14 cellular contexts compared by ENCODE assay signal in the genomic region with DNA sequence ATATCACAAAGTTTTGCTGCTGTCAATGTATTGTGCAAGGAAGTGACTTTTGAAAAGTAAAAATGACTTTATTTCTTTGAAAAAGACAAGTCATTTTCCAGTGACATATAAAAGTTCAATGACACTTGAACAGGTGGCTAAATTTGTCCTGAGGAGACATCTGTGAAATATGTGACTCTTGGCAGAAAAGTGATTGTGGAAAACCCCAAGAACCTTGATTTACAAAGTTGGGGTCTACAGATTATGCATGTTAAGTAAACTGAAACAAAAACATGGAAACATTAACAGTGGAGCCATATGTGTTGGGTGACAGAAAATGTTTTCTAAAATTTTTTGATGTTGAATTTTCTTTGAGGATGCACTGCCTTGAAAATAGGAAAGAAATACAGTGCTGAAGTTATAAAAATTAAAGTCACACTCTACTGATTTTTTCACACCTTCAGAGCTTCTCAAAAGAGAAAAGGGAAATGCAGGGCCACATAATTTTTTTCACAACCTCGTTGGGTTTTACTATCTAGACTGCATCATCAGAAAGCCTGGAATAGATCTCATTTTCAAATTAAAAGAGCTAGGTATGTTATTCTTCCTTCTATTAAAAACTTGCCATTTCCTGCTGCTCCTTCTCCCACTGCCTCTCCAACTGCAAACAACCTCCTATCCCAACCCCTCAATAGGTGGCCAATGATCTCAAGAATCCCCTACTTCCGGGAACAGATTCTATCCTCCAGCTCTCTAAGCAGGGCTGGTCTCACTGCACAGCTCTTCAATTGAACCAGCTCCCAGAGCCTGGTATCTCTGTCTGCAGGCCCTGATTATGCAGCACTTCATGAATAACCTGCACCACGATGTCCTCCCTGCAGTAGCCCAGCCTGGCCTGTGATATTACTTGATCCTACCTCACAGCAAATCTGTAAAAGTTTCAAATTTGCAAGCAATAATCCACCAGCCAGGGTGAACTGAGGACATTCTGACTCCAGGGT.
DNase-seq lines count a peak whose midpoint lies in the region; ATAC-seq, FAIRE-seq and TF ChIP-seq lines count a peak whose summit lies in the region.
"Had no signal": no experiment of that assay in that cellular context is flagged by ENCODE, and none has a peak within 500 bp of the region (broad histone marks: within the 10 kb centered on the region; RNA-seq: fewer than 3 reads in every experiment).

No MANE protein-coding gene starts in this region.

- no peaks in the 10 kb centered on the region for H3F3A ChIP-seq in GM23338 (replicated peaks; ENCODE audit: low read depth)

- no peak for FAIRE-seq in GM12878 (lab: Jason Lieb, UNC)
- FAIRE-seq: GM12891 had no signal

- CTCF ChIA-PET in GM12878 (lab: Yijun Ruan, JAX), result interaction anchor here (1.1 kb wide), 1 partner anchor 14 kb away, joined by 4 read pairs; no protein-coding TSS in a partner anchor

- H3K4me3 ChIP-seq in GM23338 (no peak overlapping the region), GM12878 (no peak overlapping the region), breast epithelium (no peak overlapping the region)
- H3K4me3 ChIP-seq: Peyer's patch had no signal

- H4K20me1 ChIP-seq in GM23338 (replicated peaks; ENCODE audit: insufficient read depth) (no peaks in the 10 kb centered on the region), GM12878 (ENCODE audit: control insufficient read depth, insufficient read depth) (no peaks in the 10 kb centered on the region)

- TF ChIP-seq RAD21 in GM12878 (IDR thresholded peaks at IDR 0.05; ENCODE audit: insufficient read depth, low read depth, low read length), result no peak

- TF ChIP-seq EP300 in GM12878 (IDR thresholded peaks at IDR 0.05; ENCODE audit: borderline replicate concordance in 1 of 2, control insufficient read depth in 1 of 2, low read depth in 2 of 2, low read length in 2 of 2), result no peak

- peaks cover 15% of the 10 kb centered on the region for H3K36me3 Mint-ChIP-seq in GM23338 (ENCODE audit: low read depth)

- H3K4me1 ChIP-seq in GM23338 (ENCODE audit: insufficient read depth) (no peaks in the 10 kb centered on the region), GM12878 (ENCODE audit: control insufficient read depth, insufficient read depth, low read length) (no peaks in the 10 kb centered on the region), breast epithelium (no peaks in the 10 kb centered on the region)
- H3K4me1 ChIP-seq: Caco-2, Peyer's patch had no signal

- WGBS in GM12878 (ENCODE audit: insufficient coverage, insufficient replicate concordance, low lambda C conversion rate, missing lambda C conversion rate), result 14% methylated on average over 3 of the region's 3 CpGs

- ATAC-seq in left ventricle myocardium superior (peak; percentile 86), GM23338 (no peak), GM12878 (peak; percentile 77)

- H3K27me3 Mint-ChIP-seq in GM23338 (ENCODE audit: insufficient read depth, low read depth, poor library complexity), result peaks cover 1% of the 10 kb centered on the region

- peak overlapping the region; percentile 73; the same call in 1 of the 2 replicates for H3K27ac Mint-ChIP-seq in GM23338

- H3K27me3 ChIP-seq in GM23338 (ENCODE audit: insufficient read depth) (no peaks in the 10 kb centered on the region), GM12878 (replicated peaks in 1 of 2; ENCODE audit: control insufficient read depth in 2 of 2, insufficient read depth in 2 of 2, low read length in 1 of 2) (no peaks in the 10 kb centered on the region), breast epithelium (no peaks in the 10 kb centered on the region)
- H3K27me3 ChIP-seq: Peyer's patch had no signal

- TF ChIP-seq POLR2A in GM12878 (IDR thresholded peaks at IDR 0.05; ENCODE audit: low read depth, low read length) (no peak), breast epithelium (IDR thresholded peaks at IDR 0.05) (no peak)

- POLR2A ChIA-PET in GM12878 (lab: Charles Lee), result no interaction called here

- H2AFZ ChIP-seq in GM23338 (peak overlapping the region; percentile 85; the same call in 1 of the 2 replicates), GM12878 (ENCODE audit: control insufficient read depth, low read depth, low read length) (no peak overlapping the region)

- H3K4me2 ChIP-seq in GM23338 (no peak overlapping the region), GM12878 (ENCODE audit: control insufficient read depth, insufficient read depth) (no peak overlapping the region)

- peaks cover 16% of the 10 kb centered on the region for H3K9me3 Mint-ChIP-seq in GM23338

- no peak overlapping the region for H3K4me3 Mint-ChIP-seq in GM23338

- SMC1A ChIA-PET in GM12878 (lab: Charles Lee; ENCODE audit: uncharacterized antibody, unreplicated experiment), result interaction anchor here (1.2 to 1.6 kb wide), 3 partner anchors 24 to 336 kb away, joined by 3 read pairs; no protein-coding TSS in a partner anchor

- DNase-seq in left ventricle myocardium superior (no peak), cardiac septum (ENCODE audit: low spot score) (no peak), GM23338 (ENCODE audit: low spot score) (no peak), GM12878 (ENCODE audit: low read depth, low spot score) (no peak), breast epithelium (ENCODE audit: low spot score in 2 of 2) (no peak), NCI-H2029 (lab: John Stamatoyannopoulos, UW) (no peak), GOT3 (lab: John Stamatoyannopoulos, UW) (no peak)
- DNase-seq: Caco-2, NCI-H2029 treated with DMSO at 0.1 percent for 48 hours, NCI-H510A, NCI-H82, Peyer's patch, SHP77 treated with DMSO at 0.1 percent for 48 hours had no signal

- H3K36me3 ChIP-seq in GM23338 (ENCODE audit: insufficient read depth) (no peaks in the 10 kb centered on the region), GM12878 (ENCODE audit: control insufficient read depth in 2 of 2, insufficient read depth in 2 of 2, low read length in 1 of 2) (no peaks in the 10 kb centered on the region), breast epithelium (no peaks in the 10 kb centered on the region)
- H3K36me3 ChIP-seq: Peyer's patch had no signal

- H3K9me3 ChIP-seq in GM12878 (replicated peaks; ENCODE audit: control insufficient read depth, insufficient read depth, low read length), result no peaks in the 10 kb centered on the region
- no peaks in the 10 kb centered on the region for H3K9me3 ChIP-seq in breast epithelium
- H3K9me3 ChIP-seq: Caco-2, Peyer's patch had no signal

- TF ChIP-seq CTCF in GM23338 (conservative IDR thresholded peaks at IDR 0.05; ENCODE audit: low read depth in 2 of 2) (no peak), GM12878 (IDR thresholded peaks at IDR 0.05 in 2 of 3, conservative IDR thresholded peaks at IDR 0.05 in 1 of 3; ENCODE audit: control insufficient read depth in 2 of 3, extremely low read depth in 1 of 3, insufficient read depth in 1 of 3, low read depth in 3 of 3, low read length in 3 of 3) (no peak), breast epithelium (IDR thresholded peaks at IDR 0.05) (no peak)

- no peak overlapping the region for H3K9ac ChIP-seq in GM12878 (ENCODE audit: control insufficient read depth, insufficient read depth, low read length)

- H3K9me2 ChIP-seq in GM23338 (ENCODE audit: insufficient read depth), result 0 out of 2 replicates have a peak, but pooled peaks cover 2% of the 10 kb centered on the region

- H3K79me2 ChIP-seq in GM23338 (replicated peaks; ENCODE audit: insufficient read depth) (no peaks in the 10 kb centered on the region), GM12878 (ENCODE audit: control insufficient read depth, insufficient read depth, low read length) (no peaks in the 10 kb centered on the region)

- RAD21 ChIA-PET in GM12878 (lab: Charles Lee; ENCODE audit: unreplicated experiment), result no interaction called here

- H3K4me1 Mint-ChIP-seq in GM23338, result peaks cover 3% of the 10 kb centered on the region; the same call in 1 of the 3 replicates

- no TSS peak for BruUV-seq in GM12878 (replicated peaks; lab: Mats Ljungman, UMichigan)

- in situ Hi-C loops in GM12878 (cut with MboI), result no loop called here

- intact Hi-C loops in left ventricle myocardium superior (cut with micrococcal nuclease) (no loop called here), cardiac septum (cut with DNase I) (no loop called here), GM12878 (cut with micrococcal nuclease; ENCODE audit: unreplicated experiment) (no loop called here), breast epithelium (cut with DNase I; ENCODE audit: low total_unique reads) (no loop called here)

- no peak overlapping the region for H3K27ac ChIP-seq in GM23338 (ENCODE audit: low read depth)
- H3K27ac ChIP-seq in GM12878 (ENCODE audit: control insufficient read depth, insufficient read depth), result no peak overlapping the region
- no peak overlapping the region for H3K27ac ChIP-seq in breast epithelium
- H3K27ac ChIP-seq: Peyer's patch had no signal

TF ChIP-seq in GM23338, 12 proteins besides CTCF, POLR2A, EP300 and RAD21:
- no peak for TF ChIP-seq ZNF331 (CRISPR knock-in tag; IDR thresholded peaks at IDR 0.05; ENCODE audit: low read depth)

TF ChIP-seq in GM12878, 131 proteins besides CTCF, POLR2A, EP300 and RAD21:
- TF ChIP-seq, protein P1, sequence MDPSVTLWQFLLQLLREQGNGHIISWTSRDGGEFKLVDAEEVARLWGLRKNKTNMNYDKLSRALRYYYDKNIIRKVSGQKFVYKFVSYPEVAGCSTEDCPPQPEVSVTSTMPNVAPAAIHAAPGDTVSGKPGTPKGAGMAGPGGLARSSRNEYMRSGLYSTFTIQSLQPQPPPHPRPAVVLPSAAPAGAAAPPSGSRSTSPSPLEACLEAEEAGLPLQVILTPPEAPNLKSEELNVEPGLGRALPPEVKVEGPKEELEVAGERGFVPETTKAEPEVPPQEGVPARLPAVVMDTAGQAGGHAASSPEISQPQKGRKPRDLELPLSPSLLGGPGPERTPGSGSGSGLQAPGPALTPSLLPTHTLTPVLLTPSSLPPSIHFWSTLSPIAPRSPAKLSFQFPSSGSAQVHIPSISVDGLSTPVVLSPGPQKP (IDR thresholded peaks at IDR 0.05; ENCODE audit: low read depth, low read length), result no peak
- TF ChIP-seq IKZF1 (conservative IDR thresholded peaks at IDR 0.05), result peak; percentile 25; the same call in 1 of the 2 replicates
- TF ChIP-seq SPI1 (IDR thresholded peaks at IDR 0.05; ENCODE audit: borderline replicate concordance, insufficient read depth, low read depth, low read length), result 0 out of 2 replicates have a peak, but pooled peaks have one; percentile 3
